In the genomic region with DNA sequence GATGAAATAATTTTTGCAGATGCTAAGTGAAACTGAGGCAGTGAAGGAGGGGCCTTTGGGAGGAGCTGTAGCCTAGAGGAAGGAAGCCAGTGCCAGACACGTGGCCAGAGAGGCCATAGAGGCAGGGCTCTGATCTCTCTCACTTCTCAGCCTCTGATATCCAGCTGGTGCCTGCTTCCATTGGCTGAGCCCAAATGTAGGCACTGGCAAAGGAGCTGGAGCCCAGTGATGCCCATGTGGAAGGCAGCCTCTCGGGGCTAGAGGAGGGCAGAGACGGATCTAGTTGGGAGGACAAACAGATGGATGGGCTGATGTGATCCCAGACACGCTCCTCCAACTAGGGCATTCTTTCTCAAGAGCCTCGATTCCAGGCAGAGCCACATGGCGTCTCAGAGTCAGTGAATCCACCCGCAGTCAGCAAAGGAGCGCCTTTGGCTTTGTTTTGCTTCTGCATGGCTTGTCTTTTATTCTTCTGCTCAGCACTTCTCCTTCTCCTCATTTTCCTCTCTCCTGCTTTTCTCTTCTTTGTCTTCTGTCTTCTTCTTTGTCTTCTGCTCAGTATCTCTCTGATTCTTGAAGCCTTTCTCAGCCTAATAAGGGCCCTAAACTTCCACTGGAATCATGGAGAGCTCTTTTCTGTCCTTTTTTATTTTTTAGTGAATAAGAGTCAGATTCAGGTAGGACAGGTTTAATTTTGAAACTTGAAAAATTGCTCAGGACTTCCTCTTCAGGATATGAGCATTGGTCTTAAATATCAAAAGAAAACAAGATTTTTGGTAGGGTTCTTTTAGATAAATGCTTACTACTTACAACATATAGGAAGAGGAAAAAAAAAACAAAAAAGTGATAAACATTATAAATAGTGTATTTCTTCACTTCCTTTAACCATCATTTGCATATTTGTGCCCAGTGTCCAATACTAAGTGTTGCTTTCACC, we compare ENCODE assay signal across 1 cellular context.
TF ChIP-seq lines count a peak whose summit lies in the region.

No MANE protein-coding gene starts in this region.

TF ChIP-seq in HepG2, 621 proteins besides CTCF, POLR2A, EP300 and RAD21 (continued from another document and continues in another):
- TF ChIP-seq, protein P1, sequence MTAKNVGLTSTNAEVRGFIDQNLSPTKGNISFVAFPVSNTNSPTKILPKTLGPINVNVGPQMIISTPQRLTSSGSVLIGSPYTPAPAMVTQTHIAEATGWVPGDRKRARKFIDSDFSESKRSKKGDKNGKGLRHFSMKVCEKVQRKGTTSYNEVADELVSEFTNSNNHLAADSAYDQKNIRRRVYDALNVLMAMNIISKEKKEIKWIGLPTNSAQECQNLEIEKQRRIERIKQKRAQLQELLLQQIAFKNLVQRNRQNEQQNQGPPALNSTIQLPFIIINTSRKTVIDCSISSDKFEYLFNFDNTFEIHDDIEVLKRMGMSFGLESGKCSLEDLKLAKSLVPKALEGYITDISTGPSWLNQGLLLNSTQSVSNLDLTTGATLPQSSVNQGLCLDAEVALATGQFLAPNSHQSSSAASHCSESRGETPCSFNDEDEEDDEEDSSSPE (CRISPR knock-in tag; IDR thresholded peaks at IDR 0.05): no peak
- peak; percentile 57; the same call in 1 of the 2 replicates for TF ChIP-seq ZNF550 (CRISPR knock-in tag; IDR thresholded peaks at IDR 0.05; ENCODE audit: borderline replicate concordance)
- TF ChIP-seq, protein P2, sequence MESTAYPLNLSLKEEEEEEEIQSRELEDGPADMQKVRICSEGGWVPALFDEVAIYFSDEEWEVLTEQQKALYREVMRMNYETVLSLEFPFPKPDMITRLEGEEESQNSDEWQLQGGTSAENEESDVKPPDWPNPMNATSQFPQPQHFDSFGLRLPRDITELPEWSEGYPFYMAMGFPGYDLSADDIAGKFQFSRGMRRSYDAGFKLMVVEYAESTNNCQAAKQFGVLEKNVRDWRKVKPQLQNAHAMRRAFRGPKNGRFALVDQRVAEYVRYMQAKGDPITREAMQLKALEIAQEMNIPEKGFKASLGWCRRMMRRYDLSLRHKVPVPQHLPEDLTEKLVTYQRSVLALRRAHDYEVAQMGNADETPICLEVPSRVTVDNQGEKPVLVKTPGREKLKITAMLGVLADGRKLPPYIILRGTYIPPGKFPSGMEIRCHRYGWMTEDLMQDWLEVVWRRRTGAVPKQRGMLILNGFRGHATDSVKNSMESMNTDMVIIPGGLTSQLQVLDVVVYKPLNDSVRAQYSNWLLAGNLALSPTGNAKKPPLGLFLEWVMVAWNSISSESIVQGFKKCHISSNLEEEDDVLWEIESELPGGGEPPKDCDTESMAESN (CRISPR knock-in tag; conservative IDR thresholded peaks at IDR 0.05): no peak
- peak; percentile 47; the same call in 1 of the 2 replicates for TF ChIP-seq ZXDC (CRISPR knock-in tag; IDR thresholded peaks at IDR 0.05)
- TF ChIP-seq THYN1 (CRISPR knock-in tag; IDR thresholded peaks at IDR 0.05; ENCODE audit: borderline replicate concordance, low read depth): 0 out of 2 replicates have a peak, but pooled peaks have one; percentile 25
- no peak for TF ChIP-seq TP53 (CRISPR knock-in tag; conservative IDR thresholded peaks at IDR 0.05)
- no peak for TF ChIP-seq FOXC1 (CRISPR knock-in tag; IDR thresholded peaks at IDR 0.05; ENCODE audit: borderline replicate concordance)
- no peak for TF ChIP-seq THAP8 (CRISPR knock-in tag; IDR thresholded peaks at IDR 0.05; ENCODE audit: borderline replicate concordance)
- TF ChIP-seq ZNF75D (CRISPR knock-in tag; IDR thresholded peaks at IDR 0.05; ENCODE audit: borderline replicate concordance): no peak
- TF ChIP-seq TBX3 (IDR thresholded peaks at IDR 0.05; ENCODE audit: borderline replicate concordance): no peak
- no peak; the same call in 1 of the 2 replicates for TF ChIP-seq HDAC6 (IDR thresholded peaks at IDR 0.05; ENCODE audit: low read depth, low read length)
- no peak for TF ChIP-seq ZNF367 (CRISPR knock-in tag; IDR thresholded peaks at IDR 0.05; ENCODE audit: borderline replicate concordance)
- no peak for TF ChIP-seq DMAP1 (CRISPR knock-in tag; IDR thresholded peaks at IDR 0.05)
- TF ChIP-seq, protein P3, sequence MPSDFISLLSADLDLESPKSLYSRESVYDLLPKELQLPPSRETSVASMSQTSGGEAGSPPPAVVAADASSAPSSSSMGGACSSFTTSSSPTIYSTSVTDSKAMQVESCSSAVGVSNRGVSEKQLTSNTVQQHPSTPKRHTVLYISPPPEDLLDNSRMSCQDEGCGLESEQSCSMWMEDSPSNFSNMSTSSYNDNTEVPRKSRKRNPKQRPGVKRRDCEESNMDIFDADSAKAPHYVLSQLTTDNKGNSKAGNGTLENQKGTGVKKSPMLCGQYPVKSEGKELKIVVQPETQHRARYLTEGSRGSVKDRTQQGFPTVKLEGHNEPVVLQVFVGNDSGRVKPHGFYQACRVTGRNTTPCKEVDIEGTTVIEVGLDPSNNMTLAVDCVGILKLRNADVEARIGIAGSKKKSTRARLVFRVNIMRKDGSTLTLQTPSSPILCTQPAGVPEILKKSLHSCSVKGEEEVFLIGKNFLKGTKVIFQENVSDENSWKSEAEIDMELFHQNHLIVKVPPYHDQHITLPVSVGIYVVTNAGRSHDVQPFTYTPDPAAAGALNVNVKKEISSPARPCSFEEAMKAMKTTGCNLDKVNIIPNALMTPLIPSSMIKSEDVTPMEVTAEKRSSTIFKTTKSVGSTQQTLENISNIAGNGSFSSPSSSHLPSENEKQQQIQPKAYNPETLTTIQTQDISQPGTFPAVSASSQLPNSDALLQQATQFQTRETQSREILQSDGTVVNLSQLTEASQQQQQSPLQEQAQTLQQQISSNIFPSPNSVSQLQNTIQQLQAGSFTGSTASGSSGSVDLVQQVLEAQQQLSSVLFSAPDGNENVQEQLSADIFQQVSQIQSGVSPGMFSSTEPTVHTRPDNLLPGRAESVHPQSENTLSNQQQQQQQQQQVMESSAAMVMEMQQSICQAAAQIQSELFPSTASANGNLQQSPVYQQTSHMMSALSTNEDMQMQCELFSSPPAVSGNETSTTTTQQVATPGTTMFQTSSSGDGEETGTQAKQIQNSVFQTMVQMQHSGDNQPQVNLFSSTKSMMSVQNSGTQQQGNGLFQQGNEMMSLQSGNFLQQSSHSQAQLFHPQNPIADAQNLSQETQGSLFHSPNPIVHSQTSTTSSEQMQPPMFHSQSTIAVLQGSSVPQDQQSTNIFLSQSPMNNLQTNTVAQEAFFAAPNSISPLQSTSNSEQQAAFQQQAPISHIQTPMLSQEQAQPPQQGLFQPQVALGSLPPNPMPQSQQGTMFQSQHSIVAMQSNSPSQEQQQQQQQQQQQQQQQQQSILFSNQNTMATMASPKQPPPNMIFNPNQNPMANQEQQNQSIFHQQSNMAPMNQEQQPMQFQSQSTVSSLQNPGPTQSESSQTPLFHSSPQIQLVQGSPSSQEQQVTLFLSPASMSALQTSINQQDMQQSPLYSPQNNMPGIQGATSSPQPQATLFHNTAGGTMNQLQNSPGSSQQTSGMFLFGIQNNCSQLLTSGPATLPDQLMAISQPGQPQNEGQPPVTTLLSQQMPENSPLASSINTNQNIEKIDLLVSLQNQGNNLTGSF (CRISPR knock-in tag; IDR thresholded peaks at IDR 0.05): no peak
- TF ChIP-seq ZBTB25 (CRISPR knock-in tag; IDR thresholded peaks at IDR 0.05): 0 out of 2 replicates have a peak, but pooled peaks have one; percentile 18
- TF ChIP-seq ZNF263 (CRISPR knock-in tag; IDR thresholded peaks at IDR 0.05): no peak
- no peak for TF ChIP-seq TCF7L2 (IDR thresholded peaks at IDR 0.05; ENCODE audit: low read depth, low read length)
- no peak for TF ChIP-seq POLR2AphosphoS2 (IDR thresholded peaks at IDR 0.05; ENCODE audit: low read depth, low read length)
- no peak for TF ChIP-seq ARNTL (CRISPR knock-in tag; IDR thresholded peaks at IDR 0.05)
- TF ChIP-seq PHF20 (CRISPR knock-in tag; IDR thresholded peaks at IDR 0.05): no peak
- TF ChIP-seq JUNB (CRISPR knock-in tag; IDR thresholded peaks at IDR 0.05; ENCODE audit: borderline replicate concordance): no peak
- no peak for TF ChIP-seq HNRNPLL (IDR thresholded peaks at IDR 0.05; ENCODE audit: low read depth, low read length, poor library complexity, severe bottlenecking)
- no peak for TF ChIP-seq ZBTB42 (CRISPR knock-in tag; IDR thresholded peaks at IDR 0.05)
- no peak for TF ChIP-seq SNRNP70 (IDR thresholded peaks at IDR 0.05; ENCODE audit: low read depth, low read length)
- TF ChIP-seq ZBTB4 (CRISPR knock-in tag; IDR thresholded peaks at IDR 0.05; ENCODE audit: borderline replicate concordance): peak; percentile 85; the same call in 1 of the 2 replicates
- peak; percentile 65; the same call in 1 of the 2 replicates for TF ChIP-seq ARID2 (CRISPR knock-in tag; IDR thresholded peaks at IDR 0.05; ENCODE audit: borderline replicate concordance)
- no peak for TF ChIP-seq MLX (CRISPR knock-in tag; IDR thresholded peaks at IDR 0.05)
